8 cellular contexts compared by ENCODE assay signal in genomic region chr6:111482959-111483735, GRCh38. TPM values are rescaled to one million over a fixed set of nuclear protein-coding genes. Genes with fewer than 3 reads are reported as not detected.
DNase-seq lines count a peak whose midpoint lies in the region; ATAC-seq and TF ChIP-seq lines count a peak whose summit lies in the region.

TSS of gene REV3L (minus strand) at chr6:111483218. CDS start at chr6:111482888, 330 bp downstream.

- peak; percentile 90 for DNase-seq in AG10803 (ENCODE audit: low read depth)
- peak; percentile 94 for DNase-seq in NCI-H526 treated with DMSO at 0.1 percent for 48 hours (lab: John Stamatoyannopoulos, UW)
- peak; percentile 90 for DNase-seq in activated CD4-positive, alpha-beta T cell treated with anti-CD3 and anti-CD28 coated beads, Interleukin-2, amount 10 ng/mL, durations not matched to agents 7 days and 5 days
- peak; percentile 84 for DNase-seq in dedifferentiated amniotic fluid mesenchymal stem cell (ENCODE audit: extremely low spot score)
- DNase-seq in left lung: peak; percentile 90 to 91
- peak; percentile 78 to 85 for DNase-seq in stimulated activated CD4-positive, alpha-beta T cell treated with anti-CD3 and anti-CD28 coated beads, Interleukin-2, amount 100 ng/mL, for 48 hours

- H3K9me3 Mint-ChIP-seq in activated CD4-positive, alpha-beta T cell treated with anti-CD3 and anti-CD28 coated beads, Interleukin-2, amount 10 ng/mL, durations not matched to agents 7 days and 5 days: no peaks in the 10 kb centered on the region

- no peaks in the 10 kb centered on the region for H3K27me3 Mint-ChIP-seq in activated CD4-positive, alpha-beta T cell treated with anti-CD3 and anti-CD28 coated beads, Interleukin-2, amount 10 ng/mL, durations not matched to agents 7 days and 5 days

- TF ChIP-seq CTCF in AG10803 (conservative IDR thresholded peaks at IDR 0.05; ENCODE audit: low read length) (no peak), left lung (IDR thresholded peaks at IDR 0.05) (no peak)

- intact Hi-C loops in left lung (cut with DNase I): no loop called here

- H3K27ac ChIP-seq in left lung: peak within 1 kb of the TSS; percentile 99

- H3K4me3 ChIP-seq in AG10803 (ENCODE audit: low read length) (peak within 1 kb of the TSS; percentile 88), left lung (peak within 1 kb of the TSS; percentile 79 to 88)

- H3K27me3 ChIP-seq in left lung: no peaks in the 10 kb centered on the region

- ATAC-seq in GM19025 (IDR thresholded peaks at IDR 0.05; ENCODE audit: low read depth, unreplicated experiment) (peak; percentile 19), HG03280 (IDR thresholded peaks at IDR 0.05; ENCODE audit: unreplicated experiment) (peak; percentile 33), left lung (peak; percentile 75)

- H3K4me1 Mint-ChIP-seq in activated CD4-positive, alpha-beta T cell treated with anti-CD3 and anti-CD28 coated beads, Interleukin-2, amount 10 ng/mL, durations not matched to agents 7 days and 5 days: peaks cover 58% of the 10 kb centered on the region

- no peaks in the 10 kb centered on the region for H3K9me3 ChIP-seq in left lung

- POLR2A ChIA-PET in activated CD4-positive, alpha-beta T cell treated with anti-CD3 and anti-CD28 coated beads, Interleukin-2, amount 10 ng/mL, durations not matched to agents 7 days and 5 days (lab: Charles Lee): no interaction called here

- CTCF ChIA-PET in activated CD4-positive, alpha-beta T cell treated with anti-CD3 and anti-CD28 coated beads, Interleukin-2, amount 10 ng/mL, durations not matched to agents 7 days and 5 days (lab: Charles Lee): interaction anchor here (1.2 to 2.3 kb wide), 2 partner anchors 224 to 280 kb away, joined by 3 to 18 read pairs; a partner anchor contains a TSS

- H3K27ac Mint-ChIP-seq in activated CD4-positive, alpha-beta T cell treated with anti-CD3 and anti-CD28 coated beads, Interleukin-2, amount 10 ng/mL, durations not matched to agents 7 days and 5 days: peak within 1 kb of the TSS; percentile 98

- peaks cover 17% of the 10 kb centered on the region for H3K36me3 Mint-ChIP-seq in activated CD4-positive, alpha-beta T cell treated with anti-CD3 and anti-CD28 coated beads, Interleukin-2, amount 10 ng/mL, durations not matched to agents 7 days and 5 days (ENCODE audit: low read depth)

- peak within 1 kb of the TSS; percentile 97 for H3K4me3 Mint-ChIP-seq in activated CD4-positive, alpha-beta T cell treated with anti-CD3 and anti-CD28 coated beads, Interleukin-2, amount 10 ng/mL, durations not matched to agents 7 days and 5 days

- no peaks in the 10 kb centered on the region for H3K36me3 ChIP-seq in left lung

- peaks cover 26 to 70% of the 10 kb centered on the region in 2 donors for H3K4me1 ChIP-seq in left lung

RNA-seq across cellular contexts. Expression of gene REV3L, which starts in this region (rescaled TPM):
- total RNA-seq in activated CD4-positive, alpha-beta T cell treated with anti-CD3 and anti-CD28 coated beads, Interleukin-2, amount 10 ng/mL, durations not matched to agents 7 days and 5 days: 10 to 100 TPM; 26.1 to 38.9 TPM
- 10 to 100 TPM; 29.3 to 35.4 TPM for total RNA-seq in left lung

Comparison
In these comparisons a context has a peak if more than half of its experiments do, and no peak if none do; other contexts are left out.
1. Peak in every context shown above with its lines: DNase-seq, ATAC-seq, H3K4me3 ChIP-seq and H3K27ac ChIP-seq.
2. ATAC-seq: peak in every context shown above with its lines; median percentile 75 in left lung; 33 in HG03280; 19 in GM19025.